In genomic region chr3:155304394-155304793, GRCh38 we compare ENCODE assay signal across 1 cellular context.
TF ChIP-seq lines count a peak whose summit lies in the region.

No MANE protein-coding gene starts in this region.

TF ChIP-seq in K562, 482 proteins besides CTCF, POLR2A, EP300 and RAD21 (continued from another document):
- TF ChIP-seq CEBPZ (IDR thresholded peaks at IDR 0.05; ENCODE audit: borderline replicate concordance, low read depth, low read length) (no peak), ZNF583 (CRISPR knock-in tag; IDR thresholded peaks at IDR 0.05) (no peak)
TF ChIP-seq in K562: peak in this region for 1.
